In genomic region chr20:53929974-53930650, GRCh38 we compare ENCODE assay signal across 12 cellular contexts.
DNase-seq lines count a peak whose midpoint lies in the region; ATAC-seq lines count a peak whose summit lies in the region.
"Had no signal": no experiment of that assay in that cellular context is flagged by ENCODE, and none has a peak within 500 bp of the region (broad histone marks: within the 10 kb centered on the region; RNA-seq: fewer than 3 reads in every experiment).

No MANE protein-coding gene starts in this region.

- ATAC-seq in activated CD8-positive, alpha-beta memory T cell treated with anti-CD3 and anti-CD28 coated beads, Interleukin-2, amount 10 ng/mL, durations not matched to agents 7 days and 5 days, result peak; percentile 28
- peak; percentile 65 for ATAC-seq in HG02642 (IDR thresholded peaks at IDR 0.05; ENCODE audit: poor library complexity, unreplicated experiment)
- ATAC-seq in stimulated activated naive B cell treated with anti-CD40 and anti-IgM and Interleukin-4, amounts not matched to agents 10 μg/mL and 1 μg/mL and 100 μg/mL, for 72 hours (replicated peaks), result peak; percentile 28 to 42

- no peaks in the 10 kb centered on the region for H3K36me3 Mint-ChIP-seq in activated CD8-positive, alpha-beta memory T cell treated with anti-CD3 and anti-CD28 coated beads, Interleukin-2, amount 10 ng/mL, durations not matched to agents 7 days and 5 days
- no peaks in the 10 kb centered on the region for H3K36me3 Mint-ChIP-seq in stimulated activated naive B cell treated with anti-CD40 and anti-IgM and Interleukin-4, amounts not matched to agents 10 μg/mL and 1 μg/mL and 100 μg/mL, for 72 hours
- H3K36me3 Mint-ChIP-seq: neural progenitor cell had no signal

- no peaks in the 10 kb centered on the region for H3K9me3 Mint-ChIP-seq in activated CD8-positive, alpha-beta memory T cell treated with anti-CD3 and anti-CD28 coated beads, Interleukin-2, amount 10 ng/mL, durations not matched to agents 7 days and 5 days (ENCODE audit: low read depth)
- no peaks in the 10 kb centered on the region for H3K9me3 Mint-ChIP-seq in stimulated activated naive B cell treated with anti-CD40 and anti-IgM and Interleukin-4, amounts not matched to agents 10 μg/mL and 1 μg/mL and 100 μg/mL, for 72 hours
- H3K9me3 Mint-ChIP-seq: neural progenitor cell had no signal

- H3K27ac Mint-ChIP-seq in activated CD8-positive, alpha-beta memory T cell treated with anti-CD3 and anti-CD28 coated beads, Interleukin-2, amount 10 ng/mL, durations not matched to agents 7 days and 5 days, result no peak overlapping the region
- H3K27ac Mint-ChIP-seq in stimulated activated naive B cell treated with anti-CD40 and anti-IgM and Interleukin-4, amounts not matched to agents 10 μg/mL and 1 μg/mL and 100 μg/mL, for 72 hours, result peak overlapping the region; percentile 44
- H3K27ac Mint-ChIP-seq: neural progenitor cell had no signal

- H3K4me1 Mint-ChIP-seq in activated CD8-positive, alpha-beta memory T cell treated with anti-CD3 and anti-CD28 coated beads, Interleukin-2, amount 10 ng/mL, durations not matched to agents 7 days and 5 days, result peaks cover 46% of the 10 kb centered on the region
- peaks cover 46 to 81% of the 10 kb centered on the region in 2 donors for H3K4me1 Mint-ChIP-seq in stimulated activated naive B cell treated with anti-CD40 and anti-IgM and Interleukin-4, amounts not matched to agents 10 μg/mL and 1 μg/mL and 100 μg/mL, for 72 hours

- DNase-seq in activated CD8-positive, alpha-beta memory T cell treated with anti-CD3 and anti-CD28 coated beads, Interleukin-2, amount 10 ng/mL, durations not matched to agents 7 days and 5 days, result no peak
- DNase-seq in activated CD8-positive, alpha-beta memory T cell treated with anti-CD3 and anti-CD28 coated beads for 24 hours, result no peak
- DNase-seq in LHCN-M2 (ENCODE audit: low read depth) (peak; percentile 37), NCI-H1105 (lab: John Stamatoyannopoulos, UW) (no peak), DMS153 (lab: John Stamatoyannopoulos, UW) (no peak), hypothalamus (lab: John Stamatoyannopoulos, UW) (no peak)
- no peak for DNase-seq in stimulated activated naive B cell treated with anti-CD40 and anti-IgM and Interleukin-4, amounts not matched to agents 10 μg/mL and 1 μg/mL and 100 μg/mL, for 72 hours
- DNase-seq: ACHN, activated gamma-delta T cell treated with Interleukin-2 at 50 U/mL for 16 hours, SHP77 treated with DMSO at 0.1 percent for 48 hours had no signal

- no peak overlapping the region for H3K4me3 Mint-ChIP-seq in activated CD8-positive, alpha-beta memory T cell treated with anti-CD3 and anti-CD28 coated beads, Interleukin-2, amount 10 ng/mL, durations not matched to agents 7 days and 5 days
- no peak overlapping the region for H3K4me3 Mint-ChIP-seq in stimulated activated naive B cell treated with anti-CD40 and anti-IgM and Interleukin-4, amounts not matched to agents 10 μg/mL and 1 μg/mL and 100 μg/mL, for 72 hours
- H3K4me3 Mint-ChIP-seq: neural progenitor cell had no signal

- CTCF ChIA-PET in activated CD8-positive, alpha-beta memory T cell treated with anti-CD3 and anti-CD28 coated beads, Interleukin-2, amount 10 ng/mL, durations not matched to agents 7 days and 5 days (lab: Charles Lee), result interaction anchor here (0.8 to 5.1 kb wide), 7 partner anchors 10 to 353 kb away, joined by 3 to 27 read pairs (median 3); no protein-coding TSS in a partner anchor

- no peaks in the 10 kb centered on the region for H3K27me3 Mint-ChIP-seq in activated CD8-positive, alpha-beta memory T cell treated with anti-CD3 and anti-CD28 coated beads, Interleukin-2, amount 10 ng/mL, durations not matched to agents 7 days and 5 days
- no peaks in the 10 kb centered on the region for H3K27me3 Mint-ChIP-seq in stimulated activated naive B cell treated with anti-CD40 and anti-IgM and Interleukin-4, amounts not matched to agents 10 μg/mL and 1 μg/mL and 100 μg/mL, for 72 hours
